Comparison of ENCODE assay signal across 20 cellular contexts in the genomic region with DNA sequence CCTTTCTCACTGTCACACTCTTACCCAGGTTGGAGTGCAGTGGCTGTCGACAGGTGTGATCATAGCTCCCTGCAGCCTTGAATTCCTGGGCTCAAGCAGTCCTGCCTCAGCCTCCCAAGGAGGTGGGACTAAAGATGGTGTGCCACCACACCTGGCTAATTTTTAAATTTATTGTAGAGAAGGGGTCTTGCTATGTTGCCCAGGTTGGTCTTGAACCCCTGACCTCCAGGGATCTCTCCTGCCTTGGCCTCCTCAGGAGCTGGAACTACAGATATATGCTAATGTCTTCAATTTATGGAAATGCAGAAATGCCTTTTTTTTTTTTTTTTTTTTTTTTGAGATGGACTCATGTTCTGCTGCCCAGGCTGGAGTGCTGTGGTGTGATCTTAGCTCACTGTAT.
"Had no signal": no experiment of that assay in that cellular context is flagged by ENCODE, and none has a peak within 500 bp of the region (broad histone marks: within the 10 kb centered on the region; RNA-seq: fewer than 3 reads in every experiment).

No MANE protein-coding gene starts in this region.

- H3K9me3 Mint-ChIP-seq: activated naive CD4-positive, alpha-beta T cell treated with anti-CD3 and anti-CD28 coated beads, Interleukin-2, amount 50 U/mL, for 72 hours; activated T-helper 1 cell treated with anti-CD3 and anti-CD28 coated beads, Interleukin-12 subunit alpha, Interleukin-12 subunit beta, Interleukin-2, Interleukin-4 antibody, amounts not matched to agents 30 ng/mL and 10 ng/mL and 1 ng/mL, durations not matched to agents 14 hours and 24 hours and 36 hours; brain; immature natural killer cell; naive B cell had no signal

- ATAC-seq: activated naive CD4-positive, alpha-beta T cell treated with anti-CD3 and anti-CD28 coated beads, Interleukin-2, amount 50 U/mL, for 72 hours; left lobe of liver; lower lobe of right lung; stimulated activated naive CD8-positive, alpha-beta T cell treated with anti-CD3 and anti-CD28 coated beads, Interleukin-15, amount 100 ng/mL, for 72 hours had no signal

- H3K4me3 Mint-ChIP-seq: activated T-helper 1 cell treated with anti-CD3 and anti-CD28 coated beads, Interleukin-12 subunit alpha, Interleukin-12 subunit beta, Interleukin-2, Interleukin-4 antibody, amounts not matched to agents 30 ng/mL and 10 ng/mL and 1 ng/mL, durations not matched to agents 14 hours and 24 hours and 36 hours; brain; naive B cell; stimulated activated naive CD8-positive, alpha-beta T cell treated with anti-CD3 and anti-CD28 coated beads, Interleukin-15, amount 100 ng/mL, for 72 hours had no signal

- H3K9me3 ChIP-seq: lower lobe of right lung, suprapubic skin, transverse colon had no signal

- DNase-seq: aorta; caudate nucleus; dermis blood vessel endothelial cell; effector memory CD4-positive, alpha-beta T cell; glutamatergic neuron; immature natural killer cell; lower lobe of right lung; naive B cell; stimulated activated CD4-positive, alpha-beta T cell treated with anti-CD3 and anti-CD28 coated beads, Interleukin-4, amount 100 ng/mL, for 4 hours; stimulated activated naive CD8-positive, alpha-beta T cell treated with anti-CD3 and anti-CD28 coated beads, Interleukin-15, amount 100 ng/mL, for 72 hours; T-helper 1 cell; T-helper 9 cell; transverse colon had no signal

- H3K27ac Mint-ChIP-seq: activated T-helper 1 cell treated with anti-CD3 and anti-CD28 coated beads, Interleukin-12 subunit alpha, Interleukin-12 subunit beta, Interleukin-2, Interleukin-4 antibody, amounts not matched to agents 30 ng/mL and 10 ng/mL and 1 ng/mL, durations not matched to agents 14 hours and 24 hours and 36 hours; progenitor cell of endocrine pancreas had no signal

- H3K4me3 ChIP-seq: hepatocyte, lower lobe of right lung, suprapubic skin, transverse colon had no signal

- H3K27me3 Mint-ChIP-seq: brain; naive B cell; progenitor cell of endocrine pancreas; stimulated activated naive CD8-positive, alpha-beta T cell treated with anti-CD3 and anti-CD28 coated beads, Interleukin-15, amount 100 ng/mL, for 72 hours had no signal

- H3K27ac ChIP-seq: hepatocyte, lower lobe of right lung, suprapubic skin, transverse colon had no signal
